Comparison of ENCODE assay signal across 8 cellular contexts in genomic region chrX:150898343-150899190, GRCh38. TPM values are rescaled to one million over a fixed set of nuclear protein-coding genes. Genes with fewer than 3 reads are reported as not detected.
DNase-seq lines count a peak whose midpoint lies in the region; ATAC-seq and TF ChIP-seq lines count a peak whose summit lies in the region.

TSS of gene CD99L2 (minus strand) at chrX:150898668. CDS start at chrX:150898588, 80 bp downstream.

- POLR2A ChIA-PET in activated CD4-positive, alpha-beta T cell treated with anti-CD3 and anti-CD28 coated beads for 36 hours (lab: Charles Lee) = interaction anchor here (0.5 kb wide), 1 partner anchor 419 kb away, joined by 3 read pairs; no protein-coding TSS in a partner anchor

- TF ChIP-seq CTCF in chondrocyte (IDR thresholded peaks at IDR 0.05) = no peak

- no peaks in the 10 kb centered on the region for H3K27me3 Mint-ChIP-seq in activated CD4-positive, alpha-beta T cell treated with anti-CD3 and anti-CD28 coated beads for 36 hours
- no peaks in the 10 kb centered on the region for H3K27me3 Mint-ChIP-seq in chondrocyte (ENCODE audit: low read depth)

- DNase-seq in AML-193 (lab: John Stamatoyannopoulos, UW) (peak; percentile 59 to 67), NCI-H510A (lab: John Stamatoyannopoulos, UW) (peak; percentile 67), chondrocyte (ENCODE audit: low spot score) (peak; percentile 93), kidney glomerular epithelial cell (lab: John Stamatoyannopoulos, UW) (peak; percentile 72)
- DNase-seq in activated CD4-positive, alpha-beta T cell treated with anti-CD3 and anti-CD28 coated beads for 36 hours = peak; percentile 93
- DNase-seq in stimulated activated CD4-positive, alpha-beta T cell treated with anti-CD3 and anti-CD28 coated beads, Interleukin-15, amount 100 ng/mL, for 24 hours = peak; percentile 89

- H3K4me1 Mint-ChIP-seq in activated CD4-positive, alpha-beta T cell treated with anti-CD3 and anti-CD28 coated beads for 36 hours = peaks cover 10% of the 10 kb centered on the region
- peaks cover 8% of the 10 kb centered on the region for H3K4me1 Mint-ChIP-seq in chondrocyte (ENCODE audit: low read depth)

- intact Hi-C loops in activated CD4-positive, alpha-beta T cell treated with anti-CD3 and anti-CD28 coated beads for 36 hours (cut with DNase I, micrococcal nuclease) = loop anchor here (1.0 to 5.0 kb wide), 8 partner anchors 18 to 1932 kb away; partner anchors contain the start of genes HMGB3 (in 2 of the 2), CETN2 (in 1 of the 2), NSDHL (in 1 of the 2) and VMA21 (in 1 of the 2)

- peak; percentile 68 for TF ChIP-seq POLR2A in GM19099 (IDR thresholded peaks at IDR 0.05; ENCODE audit: extremely low read depth, insufficient read length, low read depth)

- CTCF ChIA-PET in activated CD4-positive, alpha-beta T cell treated with anti-CD3 and anti-CD28 coated beads for 36 hours (lab: Charles Lee) = interaction anchor here (1.4 kb wide), 1 partner anchor 18 kb away, joined by 6 read pairs; no protein-coding TSS in a partner anchor

- peak within 1 kb of the TSS; percentile 60 for H3K27ac Mint-ChIP-seq in activated CD4-positive, alpha-beta T cell treated with anti-CD3 and anti-CD28 coated beads for 36 hours
- H3K27ac Mint-ChIP-seq in chondrocyte (ENCODE audit: unreplicated experiment) = peak within 1 kb of the TSS; percentile 92

- peak within 1 kb of the TSS; percentile 74 for H3K4me3 Mint-ChIP-seq in activated CD4-positive, alpha-beta T cell treated with anti-CD3 and anti-CD28 coated beads for 36 hours
- H3K4me3 Mint-ChIP-seq in chondrocyte (ENCODE audit: unreplicated experiment) = peak within 1 kb of the TSS; percentile 86

- no peaks in the 10 kb centered on the region for H3K36me3 Mint-ChIP-seq in activated CD4-positive, alpha-beta T cell treated with anti-CD3 and anti-CD28 coated beads for 36 hours (ENCODE audit: low read depth)
- peaks cover 1% of the 10 kb centered on the region for H3K36me3 Mint-ChIP-seq in chondrocyte (ENCODE audit: low read depth)

- peak; percentile 83 for ATAC-seq in HG03354 (IDR thresholded peaks at IDR 0.05; ENCODE audit: poor library complexity, severe bottlenecking, unreplicated experiment)
- peak; percentile 95 for ATAC-seq in activated CD4-positive, alpha-beta T cell treated with anti-CD3 and anti-CD28 coated beads for 36 hours

- H3K9me3 Mint-ChIP-seq in activated CD4-positive, alpha-beta T cell treated with anti-CD3 and anti-CD28 coated beads for 36 hours (ENCODE audit: low read depth) = no peaks in the 10 kb centered on the region
- no peaks in the 10 kb centered on the region for H3K9me3 Mint-ChIP-seq in chondrocyte (ENCODE audit: low read depth)

RNA-seq across cellular contexts. Expression of gene CD99L2, which starts in this region (rescaled TPM):
- 1 to 10 TPM; 8.4 to 9.6 TPM for total RNA-seq in activated CD4-positive, alpha-beta T cell treated with anti-CD3 and anti-CD28 coated beads for 36 hours
- 62.0 to 82.1 TPM (median 81.9 TPM) in 3 replicates for total RNA-seq in chondrocyte

Comparison
In these comparisons a context has a peak if more than half of its experiments do, and no peak if none do; other contexts are left out.
1. Peak in every context shown above with its lines: DNase-seq and ATAC-seq.